Comparison of ENCODE assay signal across 13 cellular contexts in the genomic region with DNA sequence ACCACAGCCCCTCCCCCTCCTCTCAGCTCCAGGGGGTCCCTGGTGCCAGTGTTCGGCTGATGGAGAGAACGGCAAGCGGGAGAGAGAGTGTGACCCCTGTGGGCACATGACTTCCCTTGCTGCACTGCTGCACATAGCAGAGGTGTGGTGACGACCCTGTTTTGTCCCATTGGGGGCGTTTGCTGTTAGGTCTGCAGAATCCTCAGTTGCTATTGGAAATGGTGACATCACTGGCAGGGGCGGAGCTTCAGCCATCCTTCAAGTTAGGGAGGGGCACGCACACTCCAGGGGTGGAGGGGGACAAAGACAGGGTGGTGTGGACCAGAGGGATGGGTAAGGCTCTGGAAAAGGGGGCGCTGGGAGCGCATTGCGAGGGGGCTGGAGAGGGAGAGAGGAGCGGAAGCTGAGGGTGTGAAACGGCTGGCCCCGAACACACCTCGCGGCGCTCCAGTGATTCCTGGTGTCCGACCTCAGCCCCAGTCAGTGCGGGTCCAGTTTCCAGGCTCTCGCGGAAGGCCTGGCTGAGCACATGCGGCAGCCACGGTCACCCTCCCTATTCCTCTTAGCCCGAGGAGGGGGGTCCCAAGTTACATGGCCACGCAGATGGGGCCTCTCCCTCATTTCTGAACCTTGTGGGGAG. TPM values are rescaled to one million over a fixed set of nuclear protein-coding genes. Genes with fewer than 3 reads are reported as not detected.
DNase-seq lines count a peak whose midpoint lies in the region; ATAC-seq, FAIRE-seq and TF ChIP-seq lines count a peak whose summit lies in the region.
"Had no signal": no experiment of that assay in that cellular context is flagged by ENCODE, and none has a peak within 500 bp of the region (broad histone marks: within the 10 kb centered on the region; RNA-seq: fewer than 3 reads in every experiment).

No MANE protein-coding gene starts in this region.

- FAIRE-seq in GM12892 (lab: Jason Lieb, UNC) = no peak

- H3K4me3 ChIP-seq in BLaER1 treated with 17β-estradiol and CSF1 and Interleukin-3, amounts not matched to agents 10 nM and 100 nM = 0 out of 20 replicates have a peak overlapping the region, but pooled peaks of 1 of the 10 experiments have one; percentile 2
- H3K4me3 ChIP-seq in iPS-15b (ENCODE audit: low read depth, low read length) = peak overlapping the region; percentile 39
- H3K4me3 ChIP-seq: adrenal gland had no signal

- TF ChIP-seq POLR2A in GM12892 (IDR thresholded peaks at IDR 0.05; ENCODE audit: low read depth, low read length) = no peak

- no peak overlapping the region for H3K9ac ChIP-seq in BLaER1 treated with 17β-estradiol and CSF1 and Interleukin-3, amounts not matched to agents 10 nM and 100 nM
- no peak overlapping the region for H3K9ac ChIP-seq in iPS-15b (ENCODE audit: low read depth, low read length)

- peaks cover 62 to 94% (median 78%) of the 10 kb centered on the region in 11 experiments for H3K27me3 ChIP-seq in BLaER1 treated with 17β-estradiol and CSF1 and Interleukin-3, amounts not matched to agents 10 nM and 100 nM
- H3K27me3 ChIP-seq in iPS-15b (ENCODE audit: control insufficient read depth, insufficient read depth, low read length) = peaks cover 64% of the 10 kb centered on the region

- ATAC-seq in GM21576 (IDR thresholded peaks at IDR 0.05; ENCODE audit: unreplicated experiment) = no peak
- no peak for ATAC-seq in HG03039 (IDR thresholded peaks at IDR 0.05; ENCODE audit: unreplicated experiment)

- no peak overlapping the region for H3K27ac ChIP-seq in BLaER1 treated with 17β-estradiol and CSF1 and Interleukin-3, amounts not matched to agents 10 nM and 100 nM
- H3K27ac ChIP-seq: adrenal gland, sigmoid colon, upper lobe of left lung had no signal

- DNase-seq in GM12892 (ENCODE audit: insufficient read length) (peak; percentile 40), NCI-H82 treated with DMSO at 0.1 percent for 48 hours (lab: John Stamatoyannopoulos, UW; ENCODE audit: unreplicated experiment) (peak; percentile 7), RPMI8226 (no peak)
- DNase-seq in effector CD8-positive, alpha-beta T cell (lab: John Stamatoyannopoulos, UW) = no peak
- DNase-seq: DMS153, NCI-H774, sigmoid colon had no signal

- peak overlapping the region in 9 of 11 experiments; percentile 52 to 72 (median 66); a peak in 12 of 22 replicates for H3K4me2 ChIP-seq in BLaER1 treated with 17β-estradiol and CSF1 and Interleukin-3, amounts not matched to agents 10 nM and 100 nM

- H4K20me1 ChIP-seq in BLaER1 treated with 17β-estradiol and CSF1 and Interleukin-3, amounts not matched to agents 10 nM and 100 nM = peaks cover 0 to 60% (median 9%) of the 10 kb centered on the region in 11 experiments; a peak in 11 of 22 replicates

- peaks cover 0 to 4% (median 0%) of the 10 kb centered on the region in 11 experiments; a peak in 1 of 22 replicates for H3K9me3 ChIP-seq in BLaER1 treated with 17β-estradiol and CSF1 and Interleukin-3, amounts not matched to agents 10 nM and 100 nM (replicated peaks in 1 of 11)
- H3K9me3 ChIP-seq in iPS-15b (ENCODE audit: control insufficient read depth, insufficient read depth, low read length) = no peaks in the 10 kb centered on the region
- H3K9me3 ChIP-seq: adrenal gland, sigmoid colon, upper lobe of left lung had no signal

- no peaks in the 10 kb centered on the region for H3K36me3 ChIP-seq in BLaER1 treated with 17β-estradiol and CSF1 and Interleukin-3, amounts not matched to agents 10 nM and 100 nM
- no peaks in the 10 kb centered on the region for H3K36me3 ChIP-seq in iPS-15b (ENCODE audit: control insufficient read depth, insufficient read depth, low read length)
- H3K36me3 ChIP-seq: adrenal gland, sigmoid colon, upper lobe of left lung had no signal

- H3K4me1 ChIP-seq in BLaER1 treated with 17β-estradiol and CSF1 and Interleukin-3, amounts not matched to agents 10 nM and 100 nM = peaks cover 6 to 34% (median 16%) of the 10 kb centered on the region in 10 experiments; a peak in 16 of 20 replicates
- H3K4me1 ChIP-seq in iPS-15b (ENCODE audit: control insufficient read depth, insufficient read depth, low read length) = no peaks in the 10 kb centered on the region

RNA-seq across cellular contexts. Expression of a gene that starts 0.8 kb away (rescaled TPM):
- 0.17 TPM for polyA plus RNA-seq in GM12892 (2012; ENCODE audit: missing spikeins)

RNA-seq across cellular contexts. Expression of a gene that starts 23.6 kb away (rescaled TPM):
- 114 TPM for polyA plus RNA-seq in GM12892 (2012; ENCODE audit: missing spikeins)

RNA-seq across cellular contexts. Expression of a gene that starts 31.7 kb away (rescaled TPM):
- not detected for polyA plus RNA-seq in GM12892 (2012; ENCODE audit: missing spikeins)
- polyA plus RNA-seq: adrenal gland had no signal

RNA-seq across cellular contexts. Expression of a gene that starts 33.7 kb away (rescaled TPM):
- not detected for polyA plus RNA-seq in GM12892 (2012; ENCODE audit: missing spikeins)
- polyA plus RNA-seq: adrenal gland had no signal

RNA-seq across cellular contexts. Expression of a gene that starts 50.2 kb away (rescaled TPM):
- polyA plus RNA-seq in GM12892 (2012; ENCODE audit: missing spikeins) = 22.5 TPM

Comparison
In these comparisons a context has a peak if more than half of its experiments do, and no peak if none do; other contexts are left out.
1. DNase-seq: peak in GM12892 (single experiment) and NCI-H82 treated with DMSO at 0.1 percent for 48 hours (single experiment); none in effector CD8-positive, alpha-beta T cell (single experiment) and RPMI8226 (single experiment).